In genomic region chr1:51165540-51165939, GRCh38 we compare ENCODE assay signal across 27 cellular contexts.
"Had no signal": no experiment of that assay in that cellular context is flagged by ENCODE, and none has a peak within 500 bp of the region (broad histone marks: within the 10 kb centered on the region; RNA-seq: fewer than 3 reads in every experiment).

No MANE protein-coding gene starts in this region.

- H3K4me2 ChIP-seq: smooth muscle cell had no signal

- H3K27ac Mint-ChIP-seq: naive thymus-derived CD8-positive, alpha-beta T cell; natural killer cell treated with Interleukin-12 subunit alpha and Interleukin-12 subunit beta and Interleukin-15 and Interleukin-18, amount 100 ng/mL, for 72 hours; nephron progenitor cell; progenitor cell of endocrine pancreas; stimulated activated memory B cell treated with anti-CD40 and anti-IgM and Interleukin-4, amounts not matched to agents 10 μg/mL and 1 μg/mL and 100 μg/mL, for 72 hours had no signal

- H3K27ac ChIP-seq: neutrophil, pancreas, psoas muscle, right lobe of liver, skin epidermis, spleen, thoracic aorta, thyroid gland, tibial nerve, upper lobe of left lung, vagina had no signal

- H3K27me3 Mint-ChIP-seq: naive thymus-derived CD8-positive, alpha-beta T cell; progenitor cell of endocrine pancreas; stimulated activated naive CD8-positive, alpha-beta T cell treated with anti-CD3 and anti-CD28 coated beads, Interleukin-15, amount 100 ng/mL, for 72 hours had no signal

- H3K36me3 ChIP-seq: neutrophil, pancreas, right lobe of liver, spleen, thoracic aorta, thyroid gland, tibial nerve, upper lobe of left lung, vagina had no signal

- H3K27me3 ChIP-seq: pancreas, right lobe of liver, spleen, thyroid gland, tibial nerve, upper lobe of left lung, vagina had no signal

- H3K36me3 Mint-ChIP-seq: naive thymus-derived CD8-positive, alpha-beta T cell; natural killer cell treated with Interleukin-12 subunit alpha and Interleukin-12 subunit beta and Interleukin-15 and Interleukin-18, amount 100 ng/mL, for 72 hours; stimulated activated memory B cell treated with anti-CD40 and anti-IgM and Interleukin-4, amounts not matched to agents 10 μg/mL and 1 μg/mL and 100 μg/mL, for 72 hours had no signal

- H3K4me1 Mint-ChIP-seq: nephron progenitor cell; neural crest cell; stimulated activated memory B cell treated with anti-CD40 and anti-IgM and Interleukin-4, amounts not matched to agents 10 μg/mL and 1 μg/mL and 100 μg/mL, for 72 hours had no signal

- H3K9me3 ChIP-seq: neutrophil, pancreas, psoas muscle, right lobe of liver, spleen, thoracic aorta, thyroid gland, tibial nerve, upper lobe of left lung, vagina had no signal

- H3K4me1 ChIP-seq: pancreas, psoas muscle, right lobe of liver, thyroid gland, upper lobe of left lung, vagina had no signal

- DNase-seq: naive thymus-derived CD8-positive, alpha-beta T cell; nephron progenitor cell; nucleus accumbens; pancreas; psoas muscle; right cardiac atrium; right lobe of liver; spleen; stimulated activated CD4-positive, alpha-beta T cell treated with anti-CD3 and anti-CD28 coated beads, Interleukin-12 subunit alpha, Interleukin-12 subunit beta, amount 100 ng/mL, for 4 hours; stimulated activated CD4-positive, alpha-beta T cell treated with anti-CD3 and anti-CD28 coated beads, Interleukin-4, amount 100 ng/mL, for 1 hour; stimulated activated CD4-positive, alpha-beta T cell treated with anti-CD3 and anti-CD28 coated beads, Interleukin-4, amount 100 ng/mL, for 4 hours; stimulated activated CD8-positive, alpha-beta memory T cell treated with anti-CD3 and anti-CD28 coated beads, Interleukin-4, amount 100 ng/mL, for 48 hours; stimulated activated naive CD4-positive, alpha-beta T cell; stimulated activated naive CD8-positive, alpha-beta T cell treated with anti-CD3 and anti-CD28 coated beads, Interleukin-15, amount 100 ng/mL, for 72 hours; stimulated activated naive CD8-positive, alpha-beta T cell treated with anti-CD3 and anti-CD28 coated beads, Interleukin-15, Interleukin-2, amounts not matched to agents 100 U/mL and 50 U/mL, for 24 hours; thyroid gland; upper lobe of left lung had no signal

- H3K4me3 Mint-ChIP-seq: naive thymus-derived CD8-positive, alpha-beta T cell; natural killer cell treated with Interleukin-12 subunit alpha and Interleukin-12 subunit beta and Interleukin-15 and Interleukin-18, amount 100 ng/mL, for 72 hours; nephron progenitor cell; neural crest cell; stimulated activated memory B cell treated with anti-CD40 and anti-IgM and Interleukin-4, amounts not matched to agents 10 μg/mL and 1 μg/mL and 100 μg/mL, for 72 hours; stimulated activated naive CD8-positive, alpha-beta T cell treated with anti-CD3 and anti-CD28 coated beads, Interleukin-15, amount 100 ng/mL, for 72 hours had no signal

- H3K4me3 ChIP-seq: pancreas, psoas muscle, right lobe of liver, skin epidermis, smooth muscle cell, spleen, thoracic aorta, thyroid gland, tibial nerve, upper lobe of left lung, vagina had no signal

- H3K9me3 Mint-ChIP-seq: naive thymus-derived CD8-positive, alpha-beta T cell; natural killer cell treated with Interleukin-12 subunit alpha and Interleukin-12 subunit beta and Interleukin-15 and Interleukin-18, amount 100 ng/mL, for 72 hours; nephron progenitor cell; neural crest cell; stimulated activated memory B cell treated with anti-CD40 and anti-IgM and Interleukin-4, amounts not matched to agents 10 μg/mL and 1 μg/mL and 100 μg/mL, for 72 hours; stimulated activated naive CD8-positive, alpha-beta T cell treated with anti-CD3 and anti-CD28 coated beads, Interleukin-15, amount 100 ng/mL, for 72 hours had no signal

- ATAC-seq: naive thymus-derived CD8-positive, alpha-beta T cell; natural killer cell treated with Interleukin-12 subunit alpha and Interleukin-12 subunit beta and Interleukin-15 and Interleukin-18, amount 100 ng/mL, for 72 hours; psoas muscle; right cardiac atrium; right lobe of liver; stimulated activated memory B cell treated with anti-CD40 and anti-IgM and Interleukin-4, amounts not matched to agents 10 μg/mL and 1 μg/mL and 100 μg/mL, for 72 hours; stimulated activated naive CD8-positive, alpha-beta T cell treated with anti-CD3 and anti-CD28 coated beads, Interleukin-15, Interleukin-2, amounts not matched to agents 100 U/mL and 50 U/mL, for 24 hours had no signal
